In the genomic region with DNA sequence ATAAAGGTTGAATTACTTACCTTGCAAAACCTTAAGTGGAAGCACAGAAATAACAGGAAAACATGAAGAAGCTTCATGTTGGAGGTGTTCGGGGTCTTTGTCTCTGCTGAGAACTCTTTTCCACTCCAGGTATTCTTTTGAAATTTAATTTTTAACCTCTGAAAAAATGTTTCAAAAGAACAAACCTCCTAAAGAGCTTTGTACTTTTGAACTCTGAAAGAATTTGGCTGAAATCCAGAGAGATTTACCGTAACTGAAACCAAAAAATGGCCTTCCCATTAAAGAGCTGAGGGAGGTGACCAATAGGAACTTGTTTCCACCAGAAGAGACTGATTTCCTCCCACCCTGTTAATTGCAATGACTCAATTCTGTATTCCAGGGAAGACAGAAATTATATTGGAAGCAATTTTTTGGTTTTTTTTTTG, we compare ENCODE assay signal across 1 cellular context.
A peak's percentile ranks its signal among the peaks of the same experiment; 100 is the strongest.
TF ChIP-seq lines count a peak whose summit lies in the region.

Gene CFI (minus strand): TSS at position 105 of the 425 bp plus-strand sequence. CDS start 28 bp downstream, at position 77.

TF ChIP-seq in HepG2, 621 proteins besides CTCF, POLR2A, EP300 and RAD21 (continues in another document):
- TF ChIP-seq SAP130 (CRISPR knock-in tag; IDR thresholded peaks at IDR 0.05; ENCODE audit: low read depth) (peak; percentile 52), NCOR1 (IDR thresholded peaks at IDR 0.05; ENCODE audit: borderline replicate concordance, low read length) (peak; percentile 75; the same call in 1 of the 2 replicates), NFIC (IDR thresholded peaks at IDR 0.05; ENCODE audit: low read length) (peak; percentile 91), NR2F2 (IDR thresholded peaks at IDR 0.05; ENCODE audit: borderline replicate concordance, low read depth) (no peak), ZNF780A (CRISPR knock-in tag; IDR thresholded peaks at IDR 0.05) (no peak), SOX13 (IDR thresholded peaks at IDR 0.05) (no peak), SOX13 (CRISPR knock-in tag; conservative IDR thresholded peaks at IDR 0.05 in 1 of 2, IDR thresholded peaks at IDR 0.05 in 1 of 2) (peak in 1 of 2 experiments; percentile 74; a peak in 2 of 4 replicates), U2AF1 (optimal IDR thresholded peaks at IDR 0.05; ENCODE audit: low read depth, low read length) (no peak), NFYC (CRISPR knock-in tag; IDR thresholded peaks at IDR 0.05) (peak; percentile 57), ZFP1 (CRISPR knock-in tag; IDR thresholded peaks at IDR 0.05) (0 out of 2 replicates have a peak, but pooled peaks have one; percentile 34), DNMT3B (CRISPR knock-in tag; conservative IDR thresholded peaks at IDR 0.05) (0 out of 2 replicates have a peak, but pooled peaks have one; percentile 37), SOX6 (IDR thresholded peaks at IDR 0.05) (no peak), SOX6 (CRISPR knock-in tag; IDR thresholded peaks at IDR 0.05) (peak; percentile 71), ZBTB44 (CRISPR knock-in tag; IDR thresholded peaks at IDR 0.05) (no peak), RARA (CRISPR knock-in tag; IDR thresholded peaks at IDR 0.05) (peak; percentile 57; the same call in 1 of the 2 replicates), PAWR (CRISPR knock-in tag; IDR thresholded peaks at IDR 0.05; ENCODE audit: borderline replicate concordance) (no peak), LCORL (IDR thresholded peaks at IDR 0.05) (peak; percentile 64; the same call in 1 of the 2 replicates), LCORL (CRISPR knock-in tag; IDR thresholded peaks at IDR 0.05) (no peak), FOXP4 (CRISPR knock-in tag; IDR thresholded peaks at IDR 0.05) (no peak), FOXM1 (CRISPR knock-in tag; IDR thresholded peaks at IDR 0.05) (no peak), FOSL2 (CRISPR knock-in tag; IDR thresholded peaks at IDR 0.05) (0 out of 2 replicates have a peak, but pooled peaks have one; percentile 12), MTA3 (CRISPR knock-in tag; IDR thresholded peaks at IDR 0.05) (no peak), SOX5 (CRISPR knock-in tag; IDR thresholded peaks at IDR 0.05; ENCODE audit: borderline replicate concordance) (peak; percentile 57; the same call in 1 of the 2 replicates), HNF4A (CRISPR knock-in tag; IDR thresholded peaks at IDR 0.05) (peak; percentile 75), ZNF782 (CRISPR knock-in tag; IDR thresholded peaks at IDR 0.05; ENCODE audit: borderline replicate concordance) (no peak), SRY (CRISPR knock-in tag; IDR thresholded peaks at IDR 0.05) (no peak), HNF1A (IDR thresholded peaks at IDR 0.05; ENCODE audit: low read depth) (peak; percentile 61), HNF1A (CRISPR knock-in tag; IDR thresholded peaks at IDR 0.05; ENCODE audit: borderline replicate concordance) (no peak; the same call in 1 of the 2 replicates), NFYB (CRISPR knock-in tag; IDR thresholded peaks at IDR 0.05) (peak; percentile 40; the same call in 1 of the 2 replicates), NCOA2 (CRISPR knock-in tag; IDR thresholded peaks at IDR 0.05) (peak; percentile 80), BATF2 (CRISPR knock-in tag; IDR thresholded peaks at IDR 0.05) (no peak), MIXL1 (CRISPR knock-in tag; IDR thresholded peaks at IDR 0.05) (peak; percentile 75), POLR2AphosphoS5 (IDR thresholded peaks at IDR 0.05; ENCODE audit: low read depth, low read length) (peak; percentile 72), RXRB (CRISPR knock-in tag; IDR thresholded peaks at IDR 0.05; ENCODE audit: borderline replicate concordance) (peak; percentile 54), HDAC2 (CRISPR knock-in tag; IDR thresholded peaks at IDR 0.05) (0 out of 2 replicates have a peak, but pooled peaks have one; percentile 16), HNF4G (IDR thresholded peaks at IDR 0.05; ENCODE audit: borderline replicate concordance, low read depth, low read length) (peak; percentile 17; the same call in 1 of the 2 replicates), HNF4G (CRISPR knock-in tag; IDR thresholded peaks at IDR 0.05; ENCODE audit: borderline replicate concordance, low read depth) (no peak), ZNF225 (CRISPR knock-in tag; IDR thresholded peaks at IDR 0.05) (no peak)
- TF ChIP-seq, protein P1, sequence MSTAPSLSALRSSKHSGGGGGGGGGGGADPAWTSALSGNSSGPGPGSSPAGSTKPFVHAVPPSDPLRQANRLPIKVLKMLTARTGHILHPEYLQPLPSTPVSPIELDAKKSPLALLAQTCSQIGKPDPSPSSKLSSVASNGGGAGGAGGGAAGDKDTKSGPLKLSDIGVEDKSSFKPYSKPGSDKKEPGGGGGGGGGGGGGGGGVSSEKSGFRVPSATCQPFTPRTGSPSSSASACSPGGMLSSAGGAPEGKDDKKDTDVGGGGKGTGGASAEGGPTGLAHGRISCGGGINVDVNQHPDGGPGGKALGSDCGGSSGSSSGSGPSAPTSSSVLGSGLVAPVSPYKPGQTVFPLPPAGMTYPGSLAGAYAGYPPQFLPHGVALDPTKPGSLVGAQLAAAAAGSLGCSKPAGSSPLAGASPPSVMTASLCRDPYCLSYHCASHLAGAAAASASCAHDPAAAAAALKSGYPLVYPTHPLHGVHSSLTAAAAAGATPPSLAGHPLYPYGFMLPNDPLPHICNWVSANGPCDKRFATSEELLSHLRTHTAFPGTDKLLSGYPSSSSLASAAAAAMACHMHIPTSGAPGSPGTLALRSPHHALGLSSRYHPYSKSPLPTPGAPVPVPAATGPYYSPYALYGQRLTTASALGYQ (CRISPR knock-in tag; IDR thresholded peaks at IDR 0.05), result peak; percentile 22; the same call in 1 of the 2 replicates
- TF ChIP-seq, protein P2, sequence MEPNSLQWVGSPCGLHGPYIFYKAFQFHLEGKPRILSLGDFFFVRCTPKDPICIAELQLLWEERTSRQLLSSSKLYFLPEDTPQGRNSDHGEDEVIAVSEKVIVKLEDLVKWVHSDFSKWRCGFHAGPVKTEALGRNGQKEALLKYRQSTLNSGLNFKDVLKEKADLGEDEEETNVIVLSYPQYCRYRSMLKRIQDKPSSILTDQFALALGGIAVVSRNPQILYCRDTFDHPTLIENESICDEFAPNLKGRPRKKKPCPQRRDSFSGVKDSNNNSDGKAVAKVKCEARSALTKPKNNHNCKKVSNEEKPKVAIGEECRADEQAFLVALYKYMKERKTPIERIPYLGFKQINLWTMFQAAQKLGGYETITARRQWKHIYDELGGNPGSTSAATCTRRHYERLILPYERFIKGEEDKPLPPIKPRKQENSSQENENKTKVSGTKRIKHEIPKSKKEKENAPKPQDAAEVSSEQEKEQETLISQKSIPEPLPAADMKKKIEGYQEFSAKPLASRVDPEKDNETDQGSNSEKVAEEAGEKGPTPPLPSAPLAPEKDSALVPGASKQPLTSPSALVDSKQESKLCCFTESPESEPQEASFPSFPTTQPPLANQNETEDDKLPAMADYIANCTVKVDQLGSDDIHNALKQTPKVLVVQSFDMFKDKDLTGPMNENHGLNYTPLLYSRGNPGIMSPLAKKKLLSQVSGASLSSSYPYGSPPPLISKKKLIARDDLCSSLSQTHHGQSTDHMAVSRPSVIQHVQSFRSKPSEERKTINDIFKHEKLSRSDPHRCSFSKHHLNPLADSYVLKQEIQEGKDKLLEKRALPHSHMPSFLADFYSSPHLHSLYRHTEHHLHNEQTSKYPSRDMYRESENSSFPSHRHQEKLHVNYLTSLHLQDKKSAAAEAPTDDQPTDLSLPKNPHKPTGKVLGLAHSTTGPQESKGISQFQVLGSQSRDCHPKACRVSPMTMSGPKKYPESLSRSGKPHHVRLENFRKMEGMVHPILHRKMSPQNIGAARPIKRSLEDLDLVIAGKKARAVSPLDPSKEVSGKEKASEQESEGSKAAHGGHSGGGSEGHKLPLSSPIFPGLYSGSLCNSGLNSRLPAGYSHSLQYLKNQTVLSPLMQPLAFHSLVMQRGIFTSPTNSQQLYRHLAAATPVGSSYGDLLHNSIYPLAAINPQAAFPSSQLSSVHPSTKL (CRISPR knock-in tag; IDR thresholded peaks at IDR 0.05), result peak; percentile 73
- TF ChIP-seq, protein P3, sequence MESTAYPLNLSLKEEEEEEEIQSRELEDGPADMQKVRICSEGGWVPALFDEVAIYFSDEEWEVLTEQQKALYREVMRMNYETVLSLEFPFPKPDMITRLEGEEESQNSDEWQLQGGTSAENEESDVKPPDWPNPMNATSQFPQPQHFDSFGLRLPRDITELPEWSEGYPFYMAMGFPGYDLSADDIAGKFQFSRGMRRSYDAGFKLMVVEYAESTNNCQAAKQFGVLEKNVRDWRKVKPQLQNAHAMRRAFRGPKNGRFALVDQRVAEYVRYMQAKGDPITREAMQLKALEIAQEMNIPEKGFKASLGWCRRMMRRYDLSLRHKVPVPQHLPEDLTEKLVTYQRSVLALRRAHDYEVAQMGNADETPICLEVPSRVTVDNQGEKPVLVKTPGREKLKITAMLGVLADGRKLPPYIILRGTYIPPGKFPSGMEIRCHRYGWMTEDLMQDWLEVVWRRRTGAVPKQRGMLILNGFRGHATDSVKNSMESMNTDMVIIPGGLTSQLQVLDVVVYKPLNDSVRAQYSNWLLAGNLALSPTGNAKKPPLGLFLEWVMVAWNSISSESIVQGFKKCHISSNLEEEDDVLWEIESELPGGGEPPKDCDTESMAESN (CRISPR knock-in tag; conservative IDR thresholded peaks at IDR 0.05), result no peak
- TF ChIP-seq, protein P4, sequence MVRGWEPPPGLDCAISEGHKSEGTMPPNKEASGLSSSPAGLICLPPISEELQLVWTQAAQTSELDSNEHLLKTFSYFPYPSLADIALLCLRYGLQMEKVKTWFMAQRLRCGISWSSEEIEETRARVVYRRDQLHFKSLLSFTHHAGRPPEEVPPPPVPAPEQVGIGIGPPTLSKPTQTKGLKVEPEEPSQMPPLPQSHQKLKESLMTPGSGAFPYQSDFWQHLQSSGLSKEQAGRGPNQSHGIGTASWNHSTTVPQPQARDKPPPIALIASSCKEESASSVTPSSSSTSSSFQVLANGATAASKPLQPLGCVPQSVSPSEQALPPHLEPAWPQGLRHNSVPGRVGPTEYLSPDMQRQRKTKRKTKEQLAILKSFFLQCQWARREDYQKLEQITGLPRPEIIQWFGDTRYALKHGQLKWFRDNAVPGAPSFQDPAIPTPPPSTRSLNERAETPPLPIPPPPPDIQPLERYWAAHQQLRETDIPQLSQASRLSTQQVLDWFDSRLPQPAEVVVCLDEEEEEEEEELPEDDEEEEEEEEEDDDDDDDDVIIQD (CRISPR knock-in tag; IDR thresholded peaks at IDR 0.05; ENCODE audit: low read depth), result peak; percentile 79; the same call in 1 of the 2 replicates
